10 cellular contexts compared by ENCODE assay signal in the genomic region with DNA sequence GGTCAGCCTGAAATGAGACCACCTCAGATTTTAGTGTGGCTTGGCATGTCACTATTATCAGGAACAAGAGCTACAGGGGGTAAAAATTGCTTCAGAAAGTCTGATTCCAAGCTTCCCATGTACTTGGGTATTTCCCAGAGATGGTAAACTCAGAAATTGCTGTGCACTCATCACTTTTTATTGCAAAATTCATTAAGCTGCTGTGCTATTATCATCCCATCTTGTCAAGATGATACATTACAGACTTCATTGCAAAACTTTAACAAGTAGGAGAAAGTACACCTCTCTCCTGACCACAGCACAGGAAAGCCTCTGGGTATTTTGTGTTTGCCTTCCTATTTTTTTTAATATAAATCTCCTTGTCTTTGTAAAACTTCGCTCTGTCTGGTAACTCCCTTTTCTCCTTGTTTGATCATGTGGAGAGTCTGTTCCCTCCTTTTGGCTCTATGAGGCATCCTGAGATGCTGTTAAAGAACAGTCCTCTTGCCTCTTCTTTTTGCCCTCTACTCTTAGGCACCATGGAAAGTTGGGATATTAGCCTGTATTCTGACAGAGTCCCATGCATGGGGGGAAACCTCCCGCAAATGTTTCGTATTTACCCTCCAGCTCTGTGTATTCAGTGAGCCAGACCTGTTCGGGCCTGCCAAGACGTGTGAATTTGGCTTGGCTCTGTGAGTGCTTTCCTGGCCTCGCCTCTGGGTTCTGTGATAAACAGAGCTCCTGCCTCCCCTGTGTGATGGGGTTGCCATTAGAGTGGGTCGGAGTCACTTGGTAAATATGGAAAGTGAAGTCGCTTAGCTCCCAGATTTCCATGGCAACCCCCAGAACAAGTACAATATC.
DNase-seq lines count a peak whose midpoint lies in the region; ATAC-seq lines count a peak whose summit lies in the region.
"Had no signal": no experiment of that assay in that cellular context is flagged by ENCODE, and none has a peak within 500 bp of the region (broad histone marks: within the 10 kb centered on the region; RNA-seq: fewer than 3 reads in every experiment).

No MANE protein-coding gene starts in this region.

- H3K4me1 ChIP-seq in thymus (ENCODE audit: control insufficient read depth, insufficient read depth, low read length) = no peaks in the 10 kb centered on the region

- H3K9me3 ChIP-seq in thymus (ENCODE audit: control insufficient read depth) = no peaks in the 10 kb centered on the region

- no peak overlapping the region for H3K4me3 ChIP-seq in thymus (ENCODE audit: low read length)

- H3K27me3 ChIP-seq in thymus (ENCODE audit: control insufficient read depth, insufficient read depth) = no peaks in the 10 kb centered on the region

- DNase-seq in NCI-H2081 treated with DMSO at 0.1 percent for 48 hours (lab: John Stamatoyannopoulos, UW) = peak; percentile 17
- DNase-seq in hippocampal formation (lab: John Stamatoyannopoulos, UW) = peak; percentile 4 to 53
- no peak for DNase-seq in T-helper 9 cell
- DNase-seq in stimulated activated CD4-positive, alpha-beta T cell treated with anti-CD3 and anti-CD28 coated beads, Interleukin-4, amount 100 ng/mL, for 4 hours = no peak
- DNase-seq: activated CD8-positive, alpha-beta memory T cell treated with anti-CD3 and anti-CD28 coated beads, Interleukin-2, amount 10 ng/mL, durations not matched to agents 7 days and 5 days; NCI-H187 had no signal

- WGBS in thymus = 94% methylated on average over 8 of the region's 8 CpGs

- ATAC-seq in HG03280 (IDR thresholded peaks at IDR 0.05; ENCODE audit: unreplicated experiment) = no peak
- ATAC-seq: activated CD8-positive, alpha-beta memory T cell treated with anti-CD3 and anti-CD28 coated beads, Interleukin-2, amount 10 ng/mL, durations not matched to agents 7 days and 5 days; HCT116 had no signal

- H3K27ac ChIP-seq in angular gyrus (ENCODE audit: low read depth, low read length) (peak overlapping the region; percentile 11), thymus (ENCODE audit: low read depth) (peak overlapping the region; percentile 78)

- peaks cover 7% of the 10 kb centered on the region for H3K36me3 ChIP-seq in thymus (ENCODE audit: control insufficient read depth, insufficient read depth)

Comparison
In these comparisons a context has a peak if more than half of its experiments do, and no peak if none do; other contexts are left out.
1. DNase-seq: peak in NCI-H2081 treated with DMSO at 0.1 percent for 48 hours (single experiment) and hippocampal formation (2 of 2); none in T-helper 9 cell (single experiment) and stimulated activated CD4-positive, alpha-beta T cell treated with anti-CD3 and anti-CD28 coated beads, Interleukin-4, amount 100 ng/mL, for 4 hours (0 of 2).